Comparison of ENCODE assay signal across 27 cellular contexts in the genomic region with DNA sequence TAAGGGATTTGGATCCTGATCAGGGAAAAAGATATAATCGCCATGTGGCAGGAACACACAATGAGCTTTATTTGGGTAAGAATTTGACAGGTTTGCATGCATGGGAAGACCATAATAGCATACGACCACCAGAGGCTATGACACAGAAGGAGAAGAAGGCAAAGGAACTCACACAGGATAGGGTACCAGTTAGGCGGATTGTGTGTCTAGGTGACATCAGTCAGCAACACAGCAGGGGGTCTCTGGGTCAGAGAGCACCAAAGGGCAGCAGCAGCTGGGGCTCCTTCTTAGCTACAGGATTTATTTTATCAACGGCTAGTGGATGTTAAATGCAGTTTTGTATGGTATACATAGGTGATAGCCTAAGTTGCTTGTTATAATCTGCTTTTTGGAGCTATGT.
"Had no signal": no experiment of that assay in that cellular context is flagged by ENCODE, and none has a peak within 500 bp of the region (broad histone marks: within the 10 kb centered on the region; RNA-seq: fewer than 3 reads in every experiment).

No MANE protein-coding gene starts in this region.

- DNase-seq: activated CD4-positive, alpha-beta T cell treated with anti-CD3 and anti-CD28 coated beads, Interleukin-2, amount 50 U/mL, for 1 hour; activated CD4-positive, CD25-positive, alpha-beta regulatory T cell treated with anti-CD3 and anti-CD28 coated beads, Interleukin-2, amount 50 U/mL, for 72 hours; activated CD8-positive, alpha-beta memory T cell treated with anti-CD3 and anti-CD28 coated beads for 24 hours; activated CD8-positive, alpha-beta memory T cell treated with anti-CD3 and anti-CD28 coated beads, Interleukin-2, amount 50 U/mL, for 48 hours; activated effector memory CD4-positive, alpha-beta T cell treated with anti-CD3 and anti-CD28 coated beads, Interleukin-2, amount 50 U/mL, for 16 hours; activated naive CD4-positive, alpha-beta T cell treated with anti-CD3 and anti-CD28 coated beads, Interleukin-2, amount 50 U/mL, for 16 hours; activated T-cell treated with anti-CD3 and anti-CD28 coated beads, Interleukin-2, amount 50 U/mL, for 72 hours; aorta; brain microvascular endothelial cell; central memory CD4-positive, alpha-beta T cell; erythroblast; foreskin melanocyte; hypothalamus; immature natural killer cell; left ventricle myocardium superior; ovary; right lobe of liver; small intestine; stimulated activated CD4-positive, alpha-beta T cell treated with anti-CD3 and anti-CD28 coated beads, Interleukin-15, amount 100 ng/mL, for 24 hours; stimulated activated CD4-positive, alpha-beta T cell treated with anti-CD3 and anti-CD28 coated beads, Interleukin-2, amount 100 ng/mL, for 48 hours; stimulated activated naive CD8-positive, alpha-beta T cell treated with anti-CD3 and anti-CD28 coated beads, Interleukin-15, amount 100 ng/mL, for 72 hours; T1000; transverse colon; uterus had no signal

- H3K4me1 ChIP-seq: right lobe of liver, suprapubic skin, transverse colon, uterus had no signal

- H3K4me3 Mint-ChIP-seq: activated T-cell treated with anti-CD3 and anti-CD28 coated beads, Interleukin-2, amount 50 U/mL, for 72 hours; immature natural killer cell; stimulated activated naive CD8-positive, alpha-beta T cell treated with anti-CD3 and anti-CD28 coated beads, Interleukin-15, amount 100 ng/mL, for 72 hours had no signal

- FAIRE-seq: colon, endometrium, small intestine had no signal

- H3K27ac ChIP-seq: brain microvascular endothelial cell, ovary, right lobe of liver, suprapubic skin, transverse colon, uterus had no signal

- H3K9me3 ChIP-seq: ovary, right lobe of liver, suprapubic skin, transverse colon, uterus had no signal

- H3K36me3 ChIP-seq: brain microvascular endothelial cell, ovary, right lobe of liver, suprapubic skin, transverse colon, uterus had no signal

- H3K4me1 Mint-ChIP-seq: immature natural killer cell; stimulated activated naive CD8-positive, alpha-beta T cell treated with anti-CD3 and anti-CD28 coated beads, Interleukin-15, amount 100 ng/mL, for 72 hours had no signal

- ATAC-seq: activated T-cell treated with anti-CD3 and anti-CD28 coated beads, Interleukin-2, amount 50 U/mL, for 72 hours; left ventricle myocardium superior; right lobe of liver; stimulated activated naive CD8-positive, alpha-beta T cell treated with anti-CD3 and anti-CD28 coated beads, Interleukin-15, amount 100 ng/mL, for 72 hours had no signal

- H3K27ac Mint-ChIP-seq: activated T-cell treated with anti-CD3 and anti-CD28 coated beads, Interleukin-2, amount 50 U/mL, for 72 hours; immature natural killer cell; stimulated activated naive CD8-positive, alpha-beta T cell treated with anti-CD3 and anti-CD28 coated beads, Interleukin-15, amount 100 ng/mL, for 72 hours had no signal

- H3K36me3 Mint-ChIP-seq: immature natural killer cell had no signal

- H3K4me3 ChIP-seq: ovary, right lobe of liver, suprapubic skin, transverse colon, uterus had no signal

- H3K27me3 Mint-ChIP-seq: stimulated activated naive CD8-positive, alpha-beta T cell treated with anti-CD3 and anti-CD28 coated beads, Interleukin-15, amount 100 ng/mL, for 72 hours had no signal

- H3K27me3 ChIP-seq: brain microvascular endothelial cell, ovary, right lobe of liver, suprapubic skin, transverse colon, uterus had no signal
